ENCODE assay signal across 1 cellular context in the genomic region with DNA sequence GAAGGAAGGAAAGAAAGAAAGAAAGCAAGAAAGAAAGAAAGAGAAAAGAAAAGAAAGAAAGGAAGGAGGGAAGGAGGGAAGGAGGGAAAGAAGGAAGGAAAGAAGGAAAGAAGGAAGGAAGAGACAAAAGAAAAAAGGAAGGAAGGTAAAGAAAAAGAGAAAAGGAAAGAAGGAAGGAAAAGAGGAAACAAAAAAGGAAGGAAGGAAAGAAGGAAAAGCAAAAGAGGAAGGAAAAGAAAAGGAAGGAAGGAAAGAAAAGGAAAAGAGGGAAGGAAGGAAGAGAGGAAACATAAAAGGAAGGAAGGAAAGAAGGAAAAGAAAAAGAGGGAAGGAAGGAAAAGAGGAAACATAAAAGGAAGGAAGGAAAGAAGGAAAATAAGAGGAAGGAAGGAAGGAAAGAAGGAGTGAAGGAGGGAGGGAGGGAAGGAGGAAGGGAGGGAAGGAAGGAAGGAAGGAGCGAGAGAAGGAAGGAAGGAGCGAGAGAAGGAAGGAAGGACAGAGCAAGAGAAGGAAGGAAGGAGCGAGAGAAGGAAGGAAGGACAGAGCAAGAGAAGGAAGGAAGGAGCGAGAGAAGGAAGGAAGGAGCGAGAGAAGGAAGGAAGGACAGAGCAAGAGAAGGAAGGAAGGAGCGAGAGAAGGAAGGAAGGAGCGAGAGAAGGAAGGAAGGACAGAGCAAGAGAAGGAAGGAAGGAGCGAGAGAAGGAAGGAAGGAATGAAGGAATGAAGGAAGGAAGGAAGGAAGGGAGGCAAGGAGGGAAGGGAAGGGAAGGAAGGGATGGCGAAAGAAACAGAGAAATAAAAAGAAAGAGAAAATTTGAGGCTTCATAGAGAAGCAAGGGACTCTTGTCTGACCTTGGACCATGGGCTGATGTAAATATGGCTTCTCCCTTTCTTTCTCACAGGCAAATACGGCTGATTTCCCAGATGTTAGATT.
TF ChIP-seq lines count a peak whose summit lies in the region.

No MANE protein-coding gene starts in this region.

TF ChIP-seq in K562, 482 proteins besides CTCF, POLR2A, EP300 and RAD21 (continued from another document):
- TF ChIP-seq, protein P1, sequence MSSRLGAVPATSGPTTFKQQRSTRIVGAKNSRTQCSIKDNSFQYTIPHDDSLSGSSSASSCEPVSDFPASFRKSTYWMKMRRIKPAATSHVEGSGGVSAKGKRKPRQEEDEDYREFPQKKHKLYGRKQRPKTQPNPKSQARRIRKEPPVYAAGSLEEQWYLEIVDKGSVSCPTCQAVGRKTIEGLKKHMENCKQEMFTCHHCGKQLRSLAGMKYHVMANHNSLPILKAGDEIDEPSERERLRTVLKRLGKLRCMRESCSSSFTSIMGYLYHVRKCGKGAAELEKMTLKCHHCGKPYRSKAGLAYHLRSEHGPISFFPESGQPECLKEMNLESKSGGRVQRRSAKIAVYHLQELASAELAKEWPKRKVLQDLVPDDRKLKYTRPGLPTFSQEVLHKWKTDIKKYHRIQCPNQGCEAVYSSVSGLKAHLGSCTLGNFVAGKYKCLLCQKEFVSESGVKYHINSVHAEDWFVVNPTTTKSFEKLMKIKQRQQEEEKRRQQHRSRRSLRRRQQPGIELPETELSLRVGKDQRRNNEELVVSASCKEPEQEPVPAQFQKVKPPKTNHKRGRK (tag; IDR thresholded peaks at IDR 0.05), result peak; percentile 90
